Comparison of ENCODE assay signal across 1 cellular context in genomic region chr1:85523061-85523460, GRCh38. TPM values are rescaled to one million over a fixed set of nuclear protein-coding genes. Genes with fewer than 3 reads are reported as not detected.
"Had no signal": no experiment of that assay in that cellular context is flagged by ENCODE, and none has a peak within 500 bp of the region (broad histone marks: within the 10 kb centered on the region; RNA-seq: fewer than 3 reads in every experiment).

No MANE protein-coding gene starts in this region.

RNA-seq across cellular contexts. Expression of gene CCN1, which starts 57.5 kb away (rescaled TPM):
- total RNA-seq: natural killer cell treated with Interleukin-12 subunit alpha and Interleukin-12 subunit beta and Interleukin-15 and Interleukin-18, amount 100 ng/mL, for 72 hours had no signal

RNA-seq across cellular contexts. Expression of gene DDAH1, which starts 58.1 kb away (rescaled TPM):
- total RNA-seq: natural killer cell treated with Interleukin-12 subunit alpha and Interleukin-12 subunit beta and Interleukin-15 and Interleukin-18, amount 100 ng/mL, for 72 hours had no signal
